ENCODE assay signal across 24 cellular contexts in the genomic region with DNA sequence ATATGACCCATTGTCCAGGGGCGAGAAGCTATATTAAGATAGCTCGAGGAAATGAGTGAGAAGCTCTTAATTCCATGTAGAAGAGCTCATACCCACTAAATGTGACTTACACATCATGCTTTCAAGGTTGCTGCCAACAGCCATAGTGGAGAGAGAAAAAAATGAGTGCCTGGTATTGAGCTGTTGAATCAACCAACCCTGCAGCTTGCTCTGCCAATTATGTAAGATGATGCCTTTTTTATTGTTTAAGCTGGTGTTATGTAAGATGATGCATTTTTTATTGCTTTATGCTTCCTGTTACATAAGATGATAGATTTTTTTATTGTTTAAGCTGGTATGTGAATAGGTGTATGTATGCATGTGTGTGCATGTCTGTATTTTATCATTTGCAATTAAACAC.
DNase-seq lines count a peak whose midpoint lies in the region; ATAC-seq and TF ChIP-seq lines count a peak whose summit lies in the region.
"Had no signal": no experiment of that assay in that cellular context is flagged by ENCODE, and none has a peak within 500 bp of the region (broad histone marks: within the 10 kb centered on the region; RNA-seq: fewer than 3 reads in every experiment).

No MANE protein-coding gene starts in this region.

- DNase-seq in DMS153 treated with DMSO at 0.1 percent for 48 hours (lab: John Stamatoyannopoulos, UW; ENCODE audit: unreplicated experiment) (peak; percentile 89), NCI-H1105 (lab: John Stamatoyannopoulos, UW) (peak; percentile 75), NCI-H2171 treated with DMSO at 0.1 percent for 48 hours (lab: John Stamatoyannopoulos, UW) (peak; percentile 95), epithelial cell of esophagus (ENCODE audit: low read depth) (peak; percentile 55), T1000 (lab: John Stamatoyannopoulos, UW) (no peak), left cardiac atrium (no peak), AG20443 (ENCODE audit: low spot score) (no peak)
- DNase-seq: activated CD4-positive, alpha-beta T cell treated with anti-CD3 and anti-CD28 coated beads, Interleukin-2, amount 50 U/mL, for 4 hours; activated CD8-positive, alpha-beta memory T cell treated with anti-CD3 and anti-CD28 coated beads, Interleukin-2, amount 50 U/mL, for 48 hours; activated effector memory CD4-positive, alpha-beta T cell treated with Interleukin-2 at 50 U/mL for 16 hours; brain microvascular endothelial cell; CD4-positive, alpha-beta T cell; HCEC 1CT; hippocampal formation; Karpas-422; lower lobe of right lung; NCI-H1694; NCI-H82; stimulated activated CD4-positive, alpha-beta T cell treated with anti-CD3 and anti-CD28 coated beads, Interleukin-4, amount 100 ng/mL, for 24 hours; stimulated activated naive CD8-positive, alpha-beta T cell treated with anti-CD3 and anti-CD28 coated beads, Interleukin-15, amount 100 ng/mL, for 72 hours; WERI-Rb-1 had no signal

- TF ChIP-seq POLR2A in GM18505 (IDR thresholded peaks at IDR 0.05; ENCODE audit: borderline replicate concordance, extremely low read depth, insufficient read depth, insufficient read length), result no peak

- ATAC-seq in GM18505 (IDR thresholded peaks at IDR 0.05; ENCODE audit: unreplicated experiment), result no peak
- no peak for ATAC-seq in left cardiac atrium
- ATAC-seq: lower lobe of right lung; stimulated activated naive CD8-positive, alpha-beta T cell treated with anti-CD3 and anti-CD28 coated beads, Interleukin-15, amount 100 ng/mL, for 72 hours had no signal

- no peak for TF ChIP-seq CTCF in epithelial cell of esophagus (IDR thresholded peaks at IDR 0.05; ENCODE audit: insufficient read depth, low read depth, low read length, missing control alignments)

- intact Hi-C loops in left cardiac atrium (cut with DNase I), result no loop called here

- no peak overlapping the region for H3K4me3 ChIP-seq in epithelial cell of esophagus (ENCODE audit: low read length)
- H3K4me3 ChIP-seq: coronary artery, lower lobe of right lung, SJSA1 had no signal

Comparison
In these comparisons a context has a peak if more than half of its experiments do, and no peak if none do; other contexts are left out.
1. DNase-seq: peak in DMS153 treated with DMSO at 0.1 percent for 48 hours (single experiment), NCI-H1105 (single experiment), NCI-H2171 treated with DMSO at 0.1 percent for 48 hours (single experiment) and epithelial cell of esophagus (single experiment); none in T1000 (single experiment), left cardiac atrium (single experiment) and AG20443 (single experiment).